ENCODE assay signal across 9 cellular contexts in the genomic region with DNA sequence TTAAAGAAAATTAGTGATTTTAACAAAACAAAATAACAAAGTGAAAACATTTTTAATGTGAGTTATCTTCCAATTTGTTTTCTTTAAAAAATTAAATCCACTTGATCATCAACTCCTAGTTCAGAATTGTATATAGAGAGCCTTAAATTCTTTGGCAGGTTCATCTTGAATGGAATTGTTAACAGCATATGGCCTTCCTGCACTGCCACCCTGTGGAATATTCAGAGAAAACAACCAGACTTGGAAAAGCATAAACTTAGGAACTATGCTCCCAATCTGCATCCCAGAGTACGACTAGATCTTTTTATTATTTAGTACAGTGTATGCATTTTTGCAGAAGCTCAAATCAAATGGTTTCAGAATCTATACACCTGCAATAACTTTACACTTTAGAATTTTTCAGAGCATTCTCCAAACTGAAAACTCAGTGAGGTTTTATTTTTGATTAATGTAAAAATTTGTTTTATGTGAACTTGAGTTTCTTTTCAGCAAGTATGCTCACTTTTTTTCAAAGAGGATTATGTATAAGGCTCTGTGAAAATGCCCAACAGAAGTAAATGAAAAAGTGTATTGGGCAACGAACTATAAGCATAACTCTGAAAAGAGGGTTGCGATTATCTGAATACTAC. TPM values are rescaled to one million over a fixed set of nuclear protein-coding genes. Genes with fewer than 3 reads are reported as not detected.
A peak's percentile ranks its signal among the peaks of the same experiment; 100 is the strongest.
DNase-seq lines count a peak whose midpoint lies in the region; ATAC-seq and TF ChIP-seq lines count a peak whose summit lies in the region.
"Had no signal": no experiment of that assay in that cellular context is flagged by ENCODE, and none has a peak within 500 bp of the region (broad histone marks: within the 10 kb centered on the region; RNA-seq: fewer than 3 reads in every experiment).

No MANE protein-coding gene starts in this region.

- DNase-seq in D341Med (ENCODE audit: low spot score), result peak; percentile 65
- peak; percentile 52 for DNase-seq in H4 (ENCODE audit: low spot score)
- DNase-seq in NCI-H446 (lab: John Stamatoyannopoulos, UW), result peak; percentile 58 to 69
- peak; percentile 89 for DNase-seq in cerebellar cortex (ENCODE audit: low spot score)
- DNase-seq in activated CD8-positive, alpha-beta memory T cell treated with anti-CD3 and anti-CD28 coated beads for 24 hours, result no peak

- peak; percentile 82 for TF ChIP-seq CTCF in liver (IDR thresholded peaks at IDR 0.05; ENCODE audit: low read depth, low read length, missing input control)

- no peak for ATAC-seq in GM18873 (IDR thresholded peaks at IDR 0.05; ENCODE audit: low FRiP score, unreplicated experiment)
- ATAC-seq in activated CD4-positive, CD25-positive, alpha-beta regulatory T cell treated with anti-CD3 and anti-CD28 coated beads, Interleukin-2, amount 50 U/mL, for 24 hours, result no peak

- no peak overlapping the region for H3K27ac ChIP-seq in liver (ENCODE audit: low read depth in 1 of 2, low read length in 2 of 2)
- H3K27ac ChIP-seq: SK-N-MC had no signal

- H3K36me3 ChIP-seq in liver (ENCODE audit: control insufficient read depth in 4 of 4, insufficient read depth in 3 of 4, low read depth in 1 of 4, low read length in 3 of 4), result no peaks in the 10 kb centered on the region

- TF ChIP-seq RAD21 in liver (IDR thresholded peaks at IDR 0.05), result peak; percentile 97 to 98

- no peaks in the 10 kb centered on the region for H3K27me3 ChIP-seq in liver (ENCODE audit: control insufficient read depth in 4 of 4, insufficient read depth in 4 of 4, low read length in 3 of 4)

- WGBS in liver, result 58% methylated on average over 3 of the region's 3 CpGs

- H3K9me3 ChIP-seq in liver (ENCODE audit: control insufficient read depth in 4 of 4, low read length in 3 of 4), result no peaks in the 10 kb centered on the region

- H3K4me1 ChIP-seq in liver (ENCODE audit: control insufficient read depth in 4 of 4, insufficient read depth in 4 of 4, low read length in 3 of 4), result peaks cover 0 to 6% (median 1%) of the 10 kb centered on the region in 4 donors

- no peak overlapping the region for H3K4me3 ChIP-seq in liver (ENCODE audit: low read depth in 1 of 3, low read length in 3 of 3)
- H3K4me3 ChIP-seq: SK-N-MC had no signal

- H3K9ac ChIP-seq in liver (ENCODE audit: low read depth in 1 of 2, low read length in 2 of 2), result no peak overlapping the region

TF ChIP-seq in liver, 16 proteins besides CTCF, POLR2A, EP300 and RAD21:
- TF ChIP-seq SP1 (IDR thresholded peaks at IDR 0.05) (no peak), GABPA (IDR thresholded peaks at IDR 0.05 in 1 of 2, conservative IDR thresholded peaks at IDR 0.05 in 1 of 2) (no peak), HNF4G (IDR thresholded peaks at IDR 0.05) (no peak), JUND (IDR thresholded peaks at IDR 0.05) (no peak), HNF4A (conservative IDR thresholded peaks at IDR 0.05) (no peak), MAX (IDR thresholded peaks at IDR 0.05) (no peak), NR2F2 (IDR thresholded peaks at IDR 0.05) (no peak), FOXA1 (IDR thresholded peaks at IDR 0.05) (no peak), EGR1 (IDR thresholded peaks at IDR 0.05; ENCODE audit: low read depth in 2 of 2) (no peak), TAF1 (conservative IDR thresholded peaks at IDR 0.05) (no peak), REST (IDR thresholded peaks at IDR 0.05) (no peak), FOXA2 (IDR thresholded peaks at IDR 0.05) (no peak)
- TF ChIP-seq, protein P1, sequence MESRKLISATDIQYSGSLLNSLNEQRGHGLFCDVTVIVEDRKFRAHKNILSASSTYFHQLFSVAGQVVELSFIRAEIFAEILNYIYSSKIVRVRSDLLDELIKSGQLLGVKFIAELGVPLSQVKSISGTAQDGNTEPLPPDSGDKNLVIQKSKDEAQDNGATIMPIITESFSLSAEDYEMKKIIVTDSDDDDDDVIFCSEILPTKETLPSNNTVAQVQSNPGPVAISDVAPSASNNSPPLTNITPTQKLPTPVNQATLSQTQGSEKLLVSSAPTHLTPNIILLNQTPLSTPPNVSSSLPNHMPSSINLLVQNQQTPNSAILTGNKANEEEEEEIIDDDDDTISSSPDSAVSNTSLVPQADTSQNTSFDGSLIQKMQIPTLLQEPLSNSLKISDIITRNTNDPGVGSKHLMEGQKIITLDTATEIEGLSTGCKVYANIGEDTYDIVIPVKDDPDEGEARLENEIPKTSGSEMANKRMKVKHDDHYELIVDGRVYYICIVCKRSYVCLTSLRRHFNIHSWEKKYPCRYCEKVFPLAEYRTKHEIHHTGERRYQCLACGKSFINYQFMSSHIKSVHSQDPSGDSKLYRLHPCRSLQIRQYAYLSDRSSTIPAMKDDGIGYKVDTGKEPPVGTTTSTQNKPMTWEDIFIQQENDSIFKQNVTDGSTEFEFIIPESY (IDR thresholded peaks at IDR 0.05), result no peak
TF ChIP-seq in liver: peak in this region for 0.

RNA-seq across cellular contexts. Expression of gene ANK3, which starts 44.9 kb away (rescaled TPM):
- 9.1 and 10.2 TPM in 2 replicates for total RNA-seq in H4 (2014; rRNA removed; shearing (Covaris generic))
- 10 to 100 TPM; 12.4 to 30.0 TPM for total RNA-seq in liver
- 1 to 10 TPM; 5.7 to 6.9 TPM for polyA plus RNA-seq in liver
